8 cellular contexts compared by ENCODE assay signal in genomic region chr14:104723651-104724406, GRCh38. TPM values are rescaled to one million over a fixed set of nuclear protein-coding genes. Genes with fewer than 3 reads are reported as not detected.
DNase-seq lines count a peak whose midpoint lies in the region; ATAC-seq and TF ChIP-seq lines count a peak whose summit lies in the region.

Gene ADSS1, plus strand, starts transcription at chr14:104724229. Its CDS starts 42 bp downstream, at chr14:104724271.

- no peak for TF ChIP-seq EP300 in gastroesophageal sphincter (IDR thresholded peaks at IDR 0.05)

- TF ChIP-seq POLR2A in gastroesophageal sphincter (IDR thresholded peaks at IDR 0.05) (no peak), thyroid gland (IDR thresholded peaks at IDR 0.05) (peak in 1 of 2 donors; percentile 64)

- H3K27me3 ChIP-seq in gastroesophageal sphincter (no peaks in the 10 kb centered on the region), thyroid gland (no peaks in the 10 kb centered on the region)

- H3K36me3 ChIP-seq in gastroesophageal sphincter: peaks cover 0 to 16% of the 10 kb centered on the region in 2 donors
- H3K36me3 ChIP-seq in thyroid gland: no peaks in the 10 kb centered on the region

- H3K4me3 ChIP-seq in gastroesophageal sphincter (peak within 1 kb of the TSS; percentile 39 to 77), thyroid gland (replicated peaks in 1 of 3) (peak within 1 kb of the TSS; percentile 1 to 69 (median 61))

- no CpG with 5 or more reads among the region's 82 CpGs for WGBS in gastroesophageal sphincter (ENCODE audit: low coverage in 1 of 2), 2 donors
- 4% methylated on average over 15 of the region's 82 CpGs; no CpG with 5 or more reads in 1 of the 2 donors for whole genome bisulfite sequencing in thyroid gland, 2 donors

- intact Hi-C loops in thyroid gland (cut with DNase I): no loop called here

- H3K4me1 ChIP-seq in gastroesophageal sphincter: peaks cover 0 to 50% (median 11%) of the 10 kb centered on the region in 3 donors
- peaks cover 15 to 24% of the 10 kb centered on the region in 2 donors for H3K4me1 ChIP-seq in thyroid gland

- TF ChIP-seq CTCF in GM12801 (IDR thresholded peaks at IDR 0.05; ENCODE audit: extremely low read depth, insufficient read length): peak; percentile 4
- TF ChIP-seq CTCF in gastroesophageal sphincter (IDR thresholded peaks at IDR 0.05): peak in 3 of 4 experiments; percentile 71 to 98 (median 82)
- TF ChIP-seq CTCF in thyroid gland (IDR thresholded peaks at IDR 0.05): peak; percentile 53 to 96 (median 72)

- ATAC-seq in HG02678 (IDR thresholded peaks at IDR 0.05; ENCODE audit: unreplicated experiment) (peak; percentile 69), gastroesophageal sphincter (peak; percentile 70), GM18861 (IDR thresholded peaks at IDR 0.05; ENCODE audit: unreplicated experiment) (no peak)

- H3K27ac ChIP-seq in gastroesophageal sphincter (peak within 1 kb of the TSS in 3 of 4 donors; percentile 49 to 78 (median 77)), thyroid gland (peak within 1 kb of the TSS in 2 of 3 donors; percentile 7 to 24)

- H3K9me3 ChIP-seq in gastroesophageal sphincter (no peaks in the 10 kb centered on the region), thyroid gland (no peaks in the 10 kb centered on the region)

- DNase-seq in OCI-M1 (lab: John Stamatoyannopoulos, UW) (peak; percentile 61), nucleus accumbens (lab: John Stamatoyannopoulos, UW) (peak in 38 of 56 donors; percentile 22 to 81 (median 51)), thyroid gland (peak; percentile 70 to 75)
- peak; percentile 41 for DNase-seq in activated T-helper 9 cell treated with anti-CD3 and anti-CD28 coated beads, Interleukin-2, amount 50 U/mL, for 16 hours (ENCODE audit: low read depth)

RNA-seq across cellular contexts. Expression of gene ADSS1, which starts in this region (rescaled TPM):
- total RNA-seq in gastroesophageal sphincter (10 to 100 TPM in 2 of 4 donors, 1 to 10 TPM in 2; 5.1 to 32.2 (median 8.8) TPM), thyroid gland (10 to 100 TPM; 13.6 to 26.2 (median 18.9) TPM)

Comparison
In these comparisons a context has a peak if more than half of its experiments do, and no peak if none do; other contexts are left out.
1. CTCF ChIP-seq: peak in every context shown above with its lines; median percentile 82 in gastroesophageal sphincter; 72 in thyroid gland; 4 in GM12801.